Comparison of ENCODE assay signal across 9 cellular contexts in the genomic region with DNA sequence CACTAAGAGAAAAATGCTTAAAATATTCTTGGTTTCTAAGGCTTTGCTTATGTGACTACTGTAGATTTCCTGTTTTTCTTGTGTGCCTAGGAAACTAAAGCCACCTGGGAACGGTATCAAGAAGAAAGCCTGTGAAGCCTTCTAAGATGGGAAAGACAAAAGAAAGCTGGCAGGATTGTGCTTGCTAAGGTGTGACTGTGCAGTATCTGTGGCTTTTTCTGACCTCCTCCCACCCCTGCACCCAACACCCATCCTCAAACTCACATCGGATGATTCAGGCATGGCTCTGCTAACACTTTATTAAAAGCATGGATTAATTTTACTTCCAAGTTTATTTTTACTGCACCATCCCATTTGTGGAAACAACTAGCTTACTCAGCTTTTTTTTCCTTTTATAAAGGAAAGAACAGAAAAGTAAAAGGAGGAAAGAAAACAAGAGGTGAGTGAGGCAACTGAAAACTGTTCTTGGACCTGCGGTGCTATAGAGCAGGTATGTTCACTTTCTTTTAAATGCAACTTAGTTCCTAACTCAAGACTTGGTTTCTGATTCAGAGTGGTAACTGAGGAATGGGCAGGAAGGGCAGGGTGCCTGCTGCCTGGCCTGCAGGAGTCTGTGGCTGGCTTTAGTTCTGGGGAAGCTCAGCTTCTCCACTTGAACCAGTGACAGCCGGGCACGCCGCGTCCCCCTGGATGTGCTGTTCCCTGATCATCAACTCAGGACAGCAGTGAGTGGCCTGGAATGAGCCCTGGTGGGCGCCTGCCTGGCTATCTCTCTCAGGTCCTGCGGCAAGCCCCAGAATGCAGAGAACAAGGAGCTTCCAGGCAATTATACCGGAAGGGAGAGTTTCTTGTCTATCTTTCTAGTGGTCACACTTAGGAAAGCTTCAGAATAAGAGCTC. TPM values are rescaled to one million over a fixed set of nuclear protein-coding genes. Genes with fewer than 3 reads are reported as not detected.
DNase-seq lines count a peak whose midpoint lies in the region; ATAC-seq lines count a peak whose summit lies in the region.
"Had no signal": no experiment of that assay in that cellular context is flagged by ENCODE, and none has a peak within 500 bp of the region (broad histone marks: within the 10 kb centered on the region; RNA-seq: fewer than 3 reads in every experiment).

A gene with protein sequence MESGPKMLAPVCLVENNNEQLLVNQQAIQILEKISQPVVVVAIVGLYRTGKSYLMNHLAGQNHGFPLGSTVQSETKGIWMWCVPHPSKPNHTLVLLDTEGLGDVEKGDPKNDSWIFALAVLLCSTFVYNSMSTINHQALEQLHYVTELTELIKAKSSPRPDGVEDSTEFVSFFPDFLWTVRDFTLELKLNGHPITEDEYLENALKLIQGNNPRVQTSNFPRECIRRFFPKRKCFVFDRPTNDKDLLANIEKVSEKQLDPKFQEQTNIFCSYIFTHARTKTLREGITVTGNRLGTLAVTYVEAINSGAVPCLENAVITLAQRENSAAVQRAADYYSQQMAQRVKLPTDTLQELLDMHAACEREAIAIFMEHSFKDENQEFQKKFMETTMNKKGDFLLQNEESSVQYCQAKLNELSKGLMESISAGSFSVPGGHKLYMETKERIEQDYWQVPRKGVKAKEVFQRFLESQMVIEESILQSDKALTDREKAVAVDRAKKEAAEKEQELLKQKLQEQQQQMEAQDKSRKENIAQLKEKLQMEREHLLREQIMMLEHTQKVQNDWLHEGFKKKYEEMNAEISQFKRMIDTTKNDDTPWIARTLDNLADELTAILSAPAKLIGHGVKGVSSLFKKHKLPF (plus strand): TSS at position 422 of the 899 bp plus-strand sequence. CDS start 4,493 bp downstream, outside the sequence.

- H2AK5ac ChIP-seq in mesenchymal stem cell (ENCODE audit: low read length, severe bottlenecking) = no peak within 1 kb of the TSS

- no peaks in the 10 kb centered on the region for H3K9me3 ChIP-seq in mesenchymal stem cell (ENCODE audit: control insufficient read depth, low read length)

- no peak within 1 kb of the TSS for H3K14ac ChIP-seq in mesenchymal stem cell (ENCODE audit: low read length in 2 of 2)

- peak; percentile 20 for ATAC-seq in GM19023 (IDR thresholded peaks at IDR 0.05; ENCODE audit: unreplicated experiment)
- ATAC-seq in HG02678 (IDR thresholded peaks at IDR 0.05; ENCODE audit: unreplicated experiment) = peak; percentile 41
- ATAC-seq in activated T-cell treated with anti-CD3 and anti-CD28 coated beads, Interleukin-2, amount 50 U/mL, for 72 hours (replicated peaks in 1 of 2) = peak; percentile 58 to 74
- ATAC-seq in HG02938 (IDR thresholded peaks at IDR 0.05; ENCODE audit: unreplicated experiment) = no peak

- H2BK15ac ChIP-seq in mesenchymal stem cell (ENCODE audit: low read depth, poor library complexity, severe bottlenecking) = no peak within 1 kb of the TSS

- H3K27me3 Mint-ChIP-seq in activated T-cell treated with anti-CD3 and anti-CD28 coated beads, Interleukin-2, amount 50 U/mL, for 72 hours (ENCODE audit: low read depth) = peaks cover 23% of the 10 kb centered on the region
- H3K27me3 Mint-ChIP-seq in immature natural killer cell (ENCODE audit: low read depth in 3 of 3) = peaks cover 5 to 8% (median 6%) of the 10 kb centered on the region in 3 donors

- no peaks in the 10 kb centered on the region for H3K36me3 ChIP-seq in mesenchymal stem cell (ENCODE audit: control insufficient read depth in 1 of 2, insufficient read depth in 2 of 2, low read depth in 1 of 2, low read length in 2 of 2)

- no peak within 1 kb of the TSS for H2BK120ac ChIP-seq in mesenchymal stem cell (ENCODE audit: low read depth, low read length)

- H3K4me2 ChIP-seq in mesenchymal stem cell (ENCODE audit: low read length, poor library complexity, severe bottlenecking) = no peak within 1 kb of the TSS

- no peak within 1 kb of the TSS for H3K4me3 ChIP-seq in mesenchymal stem cell (ENCODE audit: insufficient read depth in 1 of 2, low read depth in 1 of 2, low read length in 2 of 2)

- no peaks in the 10 kb centered on the region for H3K79me1 ChIP-seq in mesenchymal stem cell (replicated peaks; ENCODE audit: low read length, poor library complexity, severe bottlenecking)

- peaks cover 0 to 3% of the 10 kb centered on the region in 2 donors for H3K9me3 Mint-ChIP-seq in activated T-cell treated with anti-CD3 and anti-CD28 coated beads, Interleukin-2, amount 50 U/mL, for 72 hours
- H3K9me3 Mint-ChIP-seq in immature natural killer cell = no peaks in the 10 kb centered on the region

- peak within 1 kb of the TSS; percentile 70 for H3K27ac Mint-ChIP-seq in activated T-cell treated with anti-CD3 and anti-CD28 coated beads, Interleukin-2, amount 50 U/mL, for 72 hours
- peak within 1 kb of the TSS in 3 of 6 donors; percentile 13 to 55 (median 22) for H3K27ac Mint-ChIP-seq in immature natural killer cell

- peaks cover 0 to 7% of the 10 kb centered on the region in 2 experiments for H3K27me3 ChIP-seq in mesenchymal stem cell (ENCODE audit: control insufficient read depth in 1 of 2, insufficient read depth in 1 of 2, low read length in 2 of 2)

- no peaks in the 10 kb centered on the region for H3K4me1 ChIP-seq in mesenchymal stem cell (ENCODE audit: control insufficient read depth, insufficient read depth, low read depth, low read length)

- no peak within 1 kb of the TSS for H3K27ac ChIP-seq in mesenchymal stem cell (ENCODE audit: low read length, poor library complexity, severe bottlenecking)

- H3K36me3 Mint-ChIP-seq in activated T-cell treated with anti-CD3 and anti-CD28 coated beads, Interleukin-2, amount 50 U/mL, for 72 hours (ENCODE audit: insufficient read depth in 2 of 2) = no peaks in the 10 kb centered on the region
- H3K36me3 Mint-ChIP-seq in immature natural killer cell = no peaks in the 10 kb centered on the region

- 65% methylated on average over 8 of the region's 10 CpGs for WGBS in mesenchymal stem cell

- no peak within 1 kb of the TSS for H3K18ac ChIP-seq in mesenchymal stem cell (ENCODE audit: low read depth in 1 of 2, low read length in 2 of 2)

- peak within 1 kb of the TSS; percentile 67 to 88 for H3K4me3 Mint-ChIP-seq in activated T-cell treated with anti-CD3 and anti-CD28 coated beads, Interleukin-2, amount 50 U/mL, for 72 hours
- no peak within 1 kb of the TSS for H3K4me3 Mint-ChIP-seq in immature natural killer cell

- H2BK12ac ChIP-seq in mesenchymal stem cell (ENCODE audit: low read length in 2 of 2) = no peak within 1 kb of the TSS

- peak; percentile 12 to 27 for DNase-seq in activated T-cell treated with anti-CD3 and anti-CD28 coated beads, Interleukin-2, amount 50 U/mL, for 72 hours
- DNase-seq in mesenchymal stem cell (peak; percentile 9), activated gamma-delta T cell treated with Interleukin-2 at 50 U/mL for 16 hours (no peak), SW480 (ENCODE audit: low spot score) (no peak), immature natural killer cell (no peak)

- no peak within 1 kb of the TSS for H2BK5ac ChIP-seq in mesenchymal stem cell (ENCODE audit: low read depth, low read length, poor library complexity, severe bottlenecking)

- peaks cover 29% of the 10 kb centered on the region for H3K4me1 Mint-ChIP-seq in activated T-cell treated with anti-CD3 and anti-CD28 coated beads, Interleukin-2, amount 50 U/mL, for 72 hours (ENCODE audit: low read depth)
- H3K4me1 Mint-ChIP-seq in immature natural killer cell = peaks cover 8 to 9% of the 10 kb centered on the region in 2 donors

- H4K91ac ChIP-seq in mesenchymal stem cell (ENCODE audit: low read length) = no peak within 1 kb of the TSS

- no peak within 1 kb of the TSS for H4K8ac ChIP-seq in mesenchymal stem cell (ENCODE audit: low read length)

- H2AFZ ChIP-seq in mesenchymal stem cell (ENCODE audit: low read depth, low read length) = no peak within 1 kb of the TSS

- H3K4ac ChIP-seq in mesenchymal stem cell (ENCODE audit: low read depth in 1 of 2, low read length in 2 of 2) = no peak within 1 kb of the TSS

- no peak within 1 kb of the TSS for H3K23ac ChIP-seq in mesenchymal stem cell (ENCODE audit: low read length in 2 of 2)

- peak within 1 kb of the TSS; percentile 27 for H3K9ac ChIP-seq in mesenchymal stem cell (ENCODE audit: low read length)

RNA-seq across cellular contexts. Expression of the gene that starts here (rescaled TPM):
- total RNA-seq in activated T-cell treated with anti-CD3 and anti-CD28 coated beads, Interleukin-2, amount 50 U/mL, for 72 hours = 1 to 10 TPM; 2.8 to 3.3 TPM
- polyA plus RNA-seq in mesenchymal stem cell (2013, experiment 1 of 2) = 0.01 TPM
- 0.01 TPM for polyA plus RNA-seq in mesenchymal stem cell (2013, experiment 2 of 2)
- polyA plus RNA-seq in immature natural killer cell = under 1 TPM in 2 of 3 donors, not detected in 1; 0.17 TPM
- total RNA-seq: lung microvascular endothelial cell had no signal

Comparison
In these comparisons a context has a peak if more than half of its experiments do, and no peak if none do; other contexts are left out.
1. DNase-seq: peak in activated T-cell treated with anti-CD3 and anti-CD28 coated beads, Interleukin-2, amount 50 U/mL, for 72 hours (2 of 2) and mesenchymal stem cell (single experiment); none in activated gamma-delta T cell treated with Interleukin-2 at 50 U/mL for 16 hours (single experiment), SW480 (single experiment) and immature natural killer cell (0 of 3).
2. H3K4me3 Mint-ChIP-seq: peak in activated T-cell treated with anti-CD3 and anti-CD28 coated beads, Interleukin-2, amount 50 U/mL, for 72 hours (2 of 2); none in immature natural killer cell (0 of 5).